28 cellular contexts compared by ENCODE assay signal in genomic region chr1:198211696-198212095, GRCh38.
"Had no signal": no experiment of that assay in that cellular context is flagged by ENCODE, and none has a peak within 500 bp of the region (broad histone marks: within the 10 kb centered on the region; RNA-seq: fewer than 3 reads in every experiment).

No MANE protein-coding gene starts in this region.

- DNase-seq: naive thymus-derived CD8-positive, alpha-beta T cell; nephron progenitor cell; occipital lobe; ovary; psoas muscle; right cardiac atrium; right lobe of liver; sigmoid colon; small intestine; stimulated activated CD4-positive, alpha-beta T cell treated with anti-CD3 and anti-CD28 coated beads, Interleukin-15, amount 100 ng/mL, for 24 hours; stimulated activated CD4-positive, alpha-beta T cell treated with anti-CD3 and anti-CD28 coated beads, Interleukin-2, amount 100 ng/mL, for 24 hours; stimulated activated CD4-positive, alpha-beta T cell treated with anti-CD3 and anti-CD28 coated beads, Interleukin-2, amount 100 ng/mL, for 48 hours; stimulated activated CD4-positive, alpha-beta T cell treated with anti-CD3 and anti-CD28 coated beads, Interleukin-4, amount 100 ng/mL, for 24 hours; stimulated activated naive B cell treated with anti-CD40 and anti-IgM and Interleukin-4, amounts not matched to agents 10 μg/mL and 1 μg/mL and 100 μg/mL, for 72 hours; stimulated activated naive CD4-positive, alpha-beta T cell treated with Interleukin-2 at 50 U/mL for 16 hours; stomach; thyroid gland; upper lobe of right lung; uterus had no signal

- H3K4me1 ChIP-seq: parathyroid adenoma, psoas muscle, right lobe of liver, sigmoid colon, thyroid gland, upper lobe of right lung, uterus had no signal

- H3K4me1 Mint-ChIP-seq: nephron progenitor cell, neural crest cell had no signal

- H3K4me3 ChIP-seq: ovary, psoas muscle, right lobe of liver, sigmoid colon, stomach, thoracic aorta, thyroid gland, tibial nerve, upper lobe of right lung, uterus had no signal

- H3K27me3 ChIP-seq: ovary, right lobe of liver, sigmoid colon, stomach, thyroid gland, tibial nerve, upper lobe of right lung, uterus had no signal

- H3K27ac Mint-ChIP-seq: naive thymus-derived CD8-positive, alpha-beta T cell; nephron progenitor cell; stimulated activated naive B cell treated with anti-CD40 and anti-IgM and Interleukin-4, amounts not matched to agents 10 μg/mL and 1 μg/mL and 100 μg/mL, for 72 hours; stimulated activated naive CD8-positive, alpha-beta T cell treated with anti-CD3 and anti-CD28 coated beads, Interleukin-15, Interleukin-2, amounts not matched to agents 100 ng/mL and 50 ng/mL, for 24 hours; type B pancreatic cell had no signal

- H3K36me3 ChIP-seq: ovary, right lobe of liver, thoracic aorta, thyroid gland, uterus had no signal

- H3K27me3 Mint-ChIP-seq: naive thymus-derived CD8-positive, alpha-beta T cell; natural killer cell treated with Interleukin-12 subunit alpha and Interleukin-12 subunit beta and Interleukin-15 and Interleukin-18, amount 100 ng/mL, for 72 hours; progenitor cell of endocrine pancreas; stimulated activated naive B cell treated with anti-CD40 and anti-IgM and Interleukin-4, amounts not matched to agents 10 μg/mL and 1 μg/mL and 100 μg/mL, for 72 hours; stimulated activated naive CD8-positive, alpha-beta T cell treated with anti-CD3 and anti-CD28 coated beads, Interleukin-15, Interleukin-2, amounts not matched to agents 100 ng/mL and 50 ng/mL, for 24 hours; type B pancreatic cell had no signal

- ATAC-seq: naive thymus-derived CD8-positive, alpha-beta T cell; psoas muscle; stimulated activated naive B cell treated with anti-CD40 and anti-IgM and Interleukin-4, amounts not matched to agents 10 μg/mL and 1 μg/mL and 100 μg/mL, for 72 hours had no signal

- H3K4me3 Mint-ChIP-seq: naive thymus-derived CD8-positive, alpha-beta T cell; natural killer cell treated with Interleukin-12 subunit alpha and Interleukin-12 subunit beta and Interleukin-15 and Interleukin-18, amount 100 ng/mL, for 72 hours; nephron progenitor cell; neural crest cell; stimulated activated effector memory CD8-positive, alpha-beta T cell treated with anti-CD3 and anti-CD28 coated beads, Interleukin-12 subunit alpha, Interleukin-12 subunit beta, amount 100 ng/mL, for 72 hours; stimulated activated naive B cell treated with anti-CD40 and anti-IgM and Interleukin-4, amounts not matched to agents 10 μg/mL and 1 μg/mL and 100 μg/mL, for 72 hours; stimulated activated naive CD8-positive, alpha-beta T cell treated with anti-CD3 and anti-CD28 coated beads, Interleukin-15, Interleukin-2, amounts not matched to agents 100 ng/mL and 50 ng/mL, for 24 hours; type B pancreatic cell had no signal

- H3K27ac ChIP-seq: ovary, parathyroid adenoma, psoas muscle, right lobe of liver, sigmoid colon, stomach, thoracic aorta, thyroid gland, tibial nerve, upper lobe of right lung, uterus had no signal

- H3K9me3 ChIP-seq: ovary, thyroid gland had no signal
